21 cellular contexts compared by ENCODE assay signal in genomic region chr9:90296539-90296938, GRCh38.
DNase-seq lines count a peak whose midpoint lies in the region; ATAC-seq and TF ChIP-seq lines count a peak whose summit lies in the region.
"Had no signal": no experiment of that assay in that cellular context is flagged by ENCODE, and none has a peak within 500 bp of the region (broad histone marks: within the 10 kb centered on the region; RNA-seq: fewer than 3 reads in every experiment).

No MANE protein-coding gene starts in this region.

- H3K4me1 ChIP-seq in GM23338 (ENCODE audit: insufficient read depth) (no peaks in the 10 kb centered on the region), neural progenitor cell (no peaks in the 10 kb centered on the region)
- H3K4me1 ChIP-seq: Caco-2, right atrium auricular region, spleen, suprapubic skin had no signal

- H3K36me3 Mint-ChIP-seq in GM23338 (ENCODE audit: low read depth) (no peaks in the 10 kb centered on the region), neural progenitor cell (no peaks in the 10 kb centered on the region)
- H3K36me3 Mint-ChIP-seq: activated CD8-positive, alpha-beta memory T cell treated with anti-CD3 and anti-CD28 coated beads, Interleukin-2, amount 10 ng/mL, durations not matched to agents 7 days and 5 days; activated naive CD4-positive, alpha-beta T cell treated with anti-CD3 and anti-CD28 coated beads, Interleukin-2, amount 10 ng/mL, durations not matched to agents 7 days and 5 days; naive B cell; stimulated activated naive B cell treated with anti-CD40 and anti-IgM and Interleukin-4, amounts not matched to agents 10 μg/mL and 1 μg/mL and 100 μg/mL, for 72 hours had no signal

- no peak for ATAC-seq in GM23338
- no peak for ATAC-seq in HG02852 (IDR thresholded peaks at IDR 0.05; ENCODE audit: unreplicated experiment)
- ATAC-seq: activated CD8-positive, alpha-beta memory T cell treated with anti-CD3 and anti-CD28 coated beads, Interleukin-2, amount 10 ng/mL, durations not matched to agents 7 days and 5 days; heart left ventricle; stimulated activated naive B cell treated with anti-CD40 and anti-IgM and Interleukin-4, amounts not matched to agents 10 μg/mL and 1 μg/mL and 100 μg/mL, for 72 hours had no signal

- TF ChIP-seq CTCF in GM23338 (conservative IDR thresholded peaks at IDR 0.05; ENCODE audit: low read depth in 2 of 2) (no peak), neural progenitor cell (IDR thresholded peaks at IDR 0.05) (no peak)

- H3K27ac Mint-ChIP-seq in GM23338, result no peak overlapping the region
- H3K27ac Mint-ChIP-seq in neural progenitor cell, result no peak overlapping the region
- H3K27ac Mint-ChIP-seq: activated CD8-positive, alpha-beta memory T cell treated with anti-CD3 and anti-CD28 coated beads, Interleukin-2, amount 10 ng/mL, durations not matched to agents 7 days and 5 days; activated naive CD4-positive, alpha-beta T cell treated with anti-CD3 and anti-CD28 coated beads, Interleukin-2, amount 10 ng/mL, durations not matched to agents 7 days and 5 days; stimulated activated naive B cell treated with anti-CD40 and anti-IgM and Interleukin-4, amounts not matched to agents 10 μg/mL and 1 μg/mL and 100 μg/mL, for 72 hours had no signal

- H3K9me3 Mint-ChIP-seq in GM23338, result no peaks in the 10 kb centered on the region
- no peaks in the 10 kb centered on the region for H3K9me3 Mint-ChIP-seq in neural progenitor cell
- H3K9me3 Mint-ChIP-seq: activated naive CD4-positive, alpha-beta T cell treated with anti-CD3 and anti-CD28 coated beads, Interleukin-2, amount 10 ng/mL, durations not matched to agents 7 days and 5 days; naive B cell; stimulated activated naive B cell treated with anti-CD40 and anti-IgM and Interleukin-4, amounts not matched to agents 10 μg/mL and 1 μg/mL and 100 μg/mL, for 72 hours had no signal

- no peaks in the 10 kb centered on the region for H3K9me3 ChIP-seq in neural progenitor cell (ENCODE audit: low read depth)
- H3K9me3 ChIP-seq: Caco-2, heart left ventricle, right atrium auricular region, spleen, suprapubic skin had no signal

- no peak for DNase-seq in GM23338 (ENCODE audit: low spot score)
- peak; percentile 59 for DNase-seq in NCI-H446 treated with DMSO at 0.1 percent for 48 hours (lab: John Stamatoyannopoulos, UW)
- DNase-seq in cerebellar cortex (ENCODE audit: low spot score), result peak; percentile 70
- no peak for DNase-seq in neural progenitor cell (ENCODE audit: low spot score)
- no peak for DNase-seq in AG20443 (ENCODE audit: low spot score)
- DNase-seq in stimulated activated CD4-positive, alpha-beta T cell treated with anti-CD3 and anti-CD28 coated beads, Interleukin-4, amount 100 ng/mL, for 4 hours, result no peak
- DNase-seq: activated CD4-positive, alpha-beta T cell treated with anti-CD3 and anti-CD28 coated beads for 48 hours; activated CD8-positive, alpha-beta memory T cell treated with anti-CD3 and anti-CD28 coated beads, Interleukin-2, amount 10 ng/mL, durations not matched to agents 7 days and 5 days; activated naive CD4-positive, alpha-beta T cell treated with anti-CD3 and anti-CD28 coated beads, Interleukin-2, amount 10 ng/mL, durations not matched to agents 7 days and 5 days; amygdala; Caco-2; dermis blood vessel endothelial cell; heart left ventricle; mesendoderm; naive B cell; spleen; stimulated activated CD4-positive, alpha-beta T cell treated with anti-CD3 and anti-CD28 coated beads, Interleukin-2, amount 100 ng/mL, for 48 hours; stimulated activated naive B cell treated with anti-CD40 and anti-IgM and Interleukin-4, amounts not matched to agents 10 μg/mL and 1 μg/mL and 100 μg/mL, for 72 hours had no signal

- no peak overlapping the region for H3K9ac ChIP-seq in neural progenitor cell

- no peaks in the 10 kb centered on the region for H3K27me3 Mint-ChIP-seq in GM23338 (ENCODE audit: insufficient read depth, low read depth, poor library complexity)
- peaks cover 2% of the 10 kb centered on the region for H3K27me3 Mint-ChIP-seq in neural progenitor cell (ENCODE audit: insufficient read depth, low read depth)

- H3K36me3 ChIP-seq in GM23338 (ENCODE audit: insufficient read depth) (no peaks in the 10 kb centered on the region), neural progenitor cell (no peaks in the 10 kb centered on the region)
- H3K36me3 ChIP-seq: heart left ventricle, right atrium auricular region, spleen, suprapubic skin had no signal

- H3F3A ChIP-seq in GM23338 (replicated peaks; ENCODE audit: low read depth) (no peaks in the 10 kb centered on the region), neural progenitor cell (ENCODE audit: low read depth) (no peaks in the 10 kb centered on the region)

- H3K27me3 ChIP-seq in GM23338 (ENCODE audit: insufficient read depth), result no peaks in the 10 kb centered on the region
- no peaks in the 10 kb centered on the region for H3K27me3 ChIP-seq in neural progenitor cell
- H3K27me3 ChIP-seq: right atrium auricular region, suprapubic skin had no signal

- no peaks in the 10 kb centered on the region for H3K9me2 ChIP-seq in GM23338 (ENCODE audit: insufficient read depth)

- no peak overlapping the region for H3K4me2 ChIP-seq in GM23338
- H3K4me2 ChIP-seq in neural progenitor cell, result no peak overlapping the region

- H3K79me2 ChIP-seq in GM23338 (replicated peaks; ENCODE audit: insufficient read depth) (no peaks in the 10 kb centered on the region), neural progenitor cell (ENCODE audit: low read depth) (no peaks in the 10 kb centered on the region)

- H3K4me3 ChIP-seq in GM23338 (no peak overlapping the region), neural progenitor cell (no peak overlapping the region)
- H3K4me3 ChIP-seq: heart left ventricle, right atrium auricular region, spleen, suprapubic skin had no signal

- H4K20me1 ChIP-seq in GM23338 (replicated peaks; ENCODE audit: insufficient read depth) (no peaks in the 10 kb centered on the region), neural progenitor cell (ENCODE audit: low read depth) (no peaks in the 10 kb centered on the region)

- H2AFZ ChIP-seq in GM23338 (peak overlapping the region; percentile 8; the same call in 1 of the 2 replicates), neural progenitor cell (replicated peaks) (peak overlapping the region; percentile 22)

- H3K4me1 Mint-ChIP-seq in GM23338, result no peaks in the 10 kb centered on the region; the same call in 2 of the 3 replicates
- H3K4me1 Mint-ChIP-seq in neural progenitor cell, result peaks cover 32% of the 10 kb centered on the region
- H3K4me1 Mint-ChIP-seq: activated CD8-positive, alpha-beta memory T cell treated with anti-CD3 and anti-CD28 coated beads, Interleukin-2, amount 10 ng/mL, durations not matched to agents 7 days and 5 days; activated naive CD4-positive, alpha-beta T cell treated with anti-CD3 and anti-CD28 coated beads, Interleukin-2, amount 10 ng/mL, durations not matched to agents 7 days and 5 days; naive B cell had no signal

- H3K27ac ChIP-seq in GM23338 (ENCODE audit: low read depth) (no peak overlapping the region), neural progenitor cell (no peak overlapping the region)
- H3K27ac ChIP-seq: heart left ventricle, right atrium auricular region, spleen, suprapubic skin had no signal

- H3K4me3 Mint-ChIP-seq in GM23338, result no peak overlapping the region
- H3K4me3 Mint-ChIP-seq in neural progenitor cell, result no peak overlapping the region
- H3K4me3 Mint-ChIP-seq: activated CD8-positive, alpha-beta memory T cell treated with anti-CD3 and anti-CD28 coated beads, Interleukin-2, amount 10 ng/mL, durations not matched to agents 7 days and 5 days; activated naive CD4-positive, alpha-beta T cell treated with anti-CD3 and anti-CD28 coated beads, Interleukin-2, amount 10 ng/mL, durations not matched to agents 7 days and 5 days; naive B cell; stimulated activated naive B cell treated with anti-CD40 and anti-IgM and Interleukin-4, amounts not matched to agents 10 μg/mL and 1 μg/mL and 100 μg/mL, for 72 hours had no signal

TF ChIP-seq in GM23338, 12 proteins besides CTCF, POLR2A, EP300 and RAD21:
- TF ChIP-seq ZNF331 (CRISPR knock-in tag; IDR thresholded peaks at IDR 0.05; ENCODE audit: low read depth) (no peak), CREB1 (CRISPR knock-in tag; IDR thresholded peaks at IDR 0.05; ENCODE audit: low read depth) (no peak)

Comparison
In these comparisons a context has a peak if more than half of its experiments do, and no peak if none do; other contexts are left out.
1. DNase-seq: peak in NCI-H446 treated with DMSO at 0.1 percent for 48 hours (single experiment) and cerebellar cortex (single experiment); none in GM23338 (single experiment), neural progenitor cell (single experiment), AG20443 (single experiment) and stimulated activated CD4-positive, alpha-beta T cell treated with anti-CD3 and anti-CD28 coated beads, Interleukin-4, amount 100 ng/mL, for 4 hours (0 of 2).